In genomic region chr15:33234019-33234418, GRCh38 we compare ENCODE assay signal across 8 cellular contexts. TPM values are rescaled to one million over a fixed set of nuclear protein-coding genes. Genes with fewer than 3 reads are reported as not detected.
DNase-seq lines count a peak whose midpoint lies in the region; ATAC-seq and TF ChIP-seq lines count a peak whose summit lies in the region.

No MANE protein-coding gene starts in this region.

- no peaks in the 10 kb centered on the region for H3K4me1 ChIP-seq in adrenal gland (replicated peaks in 1 of 2)
- no peaks in the 10 kb centered on the region for H3K4me1 ChIP-seq in right lobe of liver
- no peaks in the 10 kb centered on the region for H3K4me1 ChIP-seq in sigmoid colon

- no peaks in the 10 kb centered on the region for H3K9me3 ChIP-seq in adrenal gland (replicated peaks in 1 of 3)
- no peaks in the 10 kb centered on the region for H3K9me3 ChIP-seq in right lobe of liver
- H3K9me3 ChIP-seq in sigmoid colon: no peaks in the 10 kb centered on the region

- H3K36me3 ChIP-seq in adrenal gland (replicated peaks in 1 of 2): no peaks in the 10 kb centered on the region
- H3K36me3 ChIP-seq in right lobe of liver: no peaks in the 10 kb centered on the region
- no peaks in the 10 kb centered on the region for H3K36me3 ChIP-seq in sigmoid colon

- peak in 5 of 6 experiments; percentile 25 to 55 (median 45) for TF ChIP-seq CTCF in adrenal gland (IDR thresholded peaks at IDR 0.05)
- peak; percentile 31 to 57 (median 36) for TF ChIP-seq CTCF in right lobe of liver (IDR thresholded peaks at IDR 0.05)
- no peak for TF ChIP-seq CTCF in sigmoid colon (IDR thresholded peaks at IDR 0.05)

- H3K27me3 ChIP-seq in adrenal gland (no peaks in the 10 kb centered on the region), right lobe of liver (peaks cover 0 to 10% of the 10 kb centered on the region in 2 donors), sigmoid colon (no peaks in the 10 kb centered on the region)

- no peak overlapping the region for H3K4me3 ChIP-seq in adrenal gland
- H3K4me3 ChIP-seq in right lobe of liver: no peak overlapping the region
- no peak overlapping the region for H3K4me3 ChIP-seq in sigmoid colon

- ATAC-seq in right lobe of liver: peak in 3 of 4 donors; percentile 26 to 66 (median 50)
- ATAC-seq in GM18861 (IDR thresholded peaks at IDR 0.05; ENCODE audit: unreplicated experiment): no peak
- ATAC-seq in HG02884 (IDR thresholded peaks at IDR 0.05; ENCODE audit: unreplicated experiment): no peak
- no peak for ATAC-seq in GM19452 (IDR thresholded peaks at IDR 0.05; ENCODE audit: unreplicated experiment)

- WGBS in adrenal gland, 4 donors: 28 to 31% (median 29%) methylated on average over 4 of the region's 4 CpGs
- WGBS in right lobe of liver (ENCODE audit: insufficient coverage, low coverage, low lambda C conversion rate, missing lambda C conversion rate): 30% methylated on average over 4 of the region's 4 CpGs
- 20 to 62% methylated on average over 4 of the region's 4 CpGs for WGBS in sigmoid colon, 2 donors

- TF ChIP-seq POLR2A in adrenal gland (IDR thresholded peaks at IDR 0.05) (no peak), right lobe of liver (IDR thresholded peaks at IDR 0.05) (no peak), sigmoid colon (IDR thresholded peaks at IDR 0.05) (no peak)

- intact Hi-C loops in adrenal gland (cut with DNase I): loop anchor here in 1 of 2 donors (10.0 kb wide), 1 partner anchor 461 kb away; no protein-coding TSS in a partner anchor
- intact Hi-C loops in right lobe of liver (cut with DNase I): no loop called here
- intact Hi-C loops in sigmoid colon (cut with DNase I): no loop called here

- DNase-seq in GM03348 (ENCODE audit: low spot score): peak; percentile 51
- DNase-seq in LHCN-M2 (ENCODE audit: low read depth): peak; percentile 52
- peak in 3 of 7 donors; percentile 11 to 21 (median 21) for DNase-seq in adrenal gland
- DNase-seq in right lobe of liver: no peak
- DNase-seq in sigmoid colon: no peak

- TF ChIP-seq EP300 in sigmoid colon (IDR thresholded peaks at IDR 0.05): no peak

- H3K27ac ChIP-seq in adrenal gland (no peak overlapping the region), right lobe of liver (no peak overlapping the region), sigmoid colon (no peak overlapping the region)

RNA-seq across cellular contexts. Expression of gene FMN1, which starts 39.5 kb away (rescaled TPM):
- total RNA-seq in LHCN-M2 (2014; rRNA removed) (17.9 and 21.9 TPM in 2 replicates), adrenal gland (10 to 100 TPM in 7 of 8 donors, 1 to 10 TPM in 1; 8.3 to 29.2 (median 11.8) TPM), right lobe of liver (1 to 10 TPM; 1.1 to 6.8 (median 3.1) TPM), sigmoid colon (10 to 100 TPM in 3 of 4 donors, 1 to 10 TPM in 1; 6.7 to 19.9 (median 12.2) TPM)
- 3.8 TPM for polyA plus RNA-seq in LHCN-M2 (2012)
- polyA plus RNA-seq in adrenal gland (1 to 10 TPM in 2 of 3 donors, under 1 TPM in 1; 0.37 to 6.0 (median 2.3) TPM), sigmoid colon (1 to 10 TPM; 3.0 to 6.5 (median 5.9) TPM)

Comparison
In these comparisons a context has a peak if more than half of its experiments do, and no peak if none do; other contexts are left out.
1. DNase-seq: peak in GM03348 (single experiment) and LHCN-M2 (single experiment); none in right lobe of liver (0 of 3) and sigmoid colon (single experiment).
2. CTCF ChIP-seq: peak in adrenal gland (5 of 6) and right lobe of liver (4 of 4); none in sigmoid colon (0 of 4).
3. ATAC-seq: peak in right lobe of liver (3 of 4); none in GM18861 (single experiment), HG02884 (single experiment) and GM19452 (single experiment).